8 cellular contexts compared by ENCODE assay signal in genomic region chr2:195660265-195660890, GRCh38. TPM values are rescaled to one million over a fixed set of nuclear protein-coding genes. Genes with fewer than 3 reads are reported as not detected.
DNase-seq lines count a peak whose midpoint lies in the region; ATAC-seq and TF ChIP-seq lines count a peak whose summit lies in the region.

No MANE protein-coding gene starts in this region.

- H3K27ac ChIP-seq in hepatocyte (peak overlapping the region; percentile 98), smooth muscle cell (ENCODE audit: low read depth) (peak overlapping the region; percentile 92)

- H3K4me3 ChIP-seq in LNCaP clone FGC (ENCODE audit: low read depth, low read length): peak overlapping the region; percentile 32; the same call in 1 of the 2 replicates
- H3K4me3 ChIP-seq in hepatocyte: peak overlapping the region; percentile 4
- H3K4me3 ChIP-seq in smooth muscle cell: peak overlapping the region; percentile 87

- no peaks in the 10 kb centered on the region for H3K9me3 ChIP-seq in hepatocyte (ENCODE audit: low read depth)
- H3K9me3 ChIP-seq in smooth muscle cell (replicated peaks; ENCODE audit: low read depth): no peaks in the 10 kb centered on the region

- H2AFZ ChIP-seq in hepatocyte: no peak overlapping the region
- H2AFZ ChIP-seq in smooth muscle cell (ENCODE audit: low read depth): no peak overlapping the region

- ATAC-seq in HG02852 (IDR thresholded peaks at IDR 0.05; ENCODE audit: unreplicated experiment): no peak
- no peak for ATAC-seq in HG03097 (IDR thresholded peaks at IDR 0.05; ENCODE audit: low FRiP score, unreplicated experiment)

- H3K36me3 ChIP-seq in hepatocyte (replicated peaks; ENCODE audit: insufficient read depth, low read depth) (no peaks in the 10 kb centered on the region), smooth muscle cell (ENCODE audit: low read depth) (no peaks in the 10 kb centered on the region)

- DNase-seq in ELR (ENCODE audit: low read depth) (peak; percentile 84), LNCaP clone FGC (ENCODE audit: low read depth) (no peak), SW 1271 (lab: John Stamatoyannopoulos, UW) (peak; percentile 39 to 71), hepatocyte (ENCODE audit: low spot score) (peak; percentile 87), smooth muscle cell (lab: John Stamatoyannopoulos, UW; ENCODE audit: unreplicated experiment) (peak; percentile 2)
- DNase-seq in activated naive CD8-positive, alpha-beta T cell treated with anti-CD3 and anti-CD28 coated beads, Interleukin-2, amount 50 U/mL, for 16 hours (ENCODE audit: low read depth, low spot score): peak; percentile 57

- H3K79me2 ChIP-seq in hepatocyte (peaks cover 77% of the 10 kb centered on the region), smooth muscle cell (ENCODE audit: low read depth) (peaks cover 79% of the 10 kb centered on the region)

- peak; percentile 59 for TF ChIP-seq CTCF in LNCaP clone FGC (IDR thresholded peaks at IDR 0.05; ENCODE audit: control insufficient read depth, extremely low read depth, insufficient read depth)
- TF ChIP-seq CTCF in hepatocyte (IDR thresholded peaks at IDR 0.05; ENCODE audit: poor library complexity): peak; percentile 93
- TF ChIP-seq CTCF in smooth muscle cell (IDR thresholded peaks at IDR 0.05; ENCODE audit: borderline replicate concordance, insufficient read depth, poor library complexity, severe bottlenecking): peak; percentile 83

- H3K9ac ChIP-seq in smooth muscle cell (ENCODE audit: low read depth): no peak overlapping the region

- H3K4me1 ChIP-seq in hepatocyte (ENCODE audit: insufficient read depth) (peaks cover 23% of the 10 kb centered on the region), smooth muscle cell (ENCODE audit: low read depth) (peaks cover 24% of the 10 kb centered on the region)

- no peaks in the 10 kb centered on the region for H3K9me2 ChIP-seq in hepatocyte (replicated peaks; ENCODE audit: insufficient read depth)

- peaks cover 20% of the 10 kb centered on the region for H4K20me1 ChIP-seq in hepatocyte (ENCODE audit: insufficient read depth, poor library complexity, severe bottlenecking)
- peaks cover 66% of the 10 kb centered on the region for H4K20me1 ChIP-seq in smooth muscle cell (ENCODE audit: low read depth)

- H3K27me3 ChIP-seq in hepatocyte: no peaks in the 10 kb centered on the region
- no peaks in the 10 kb centered on the region for H3K27me3 ChIP-seq in smooth muscle cell (ENCODE audit: low read depth)

- peak overlapping the region; percentile 75 for H3K4me2 ChIP-seq in hepatocyte
- peak overlapping the region; percentile 84 for H3K4me2 ChIP-seq in smooth muscle cell

- 42% methylated on average over 5 of the region's 5 CpGs for WGBS in hepatocyte (ENCODE audit: low lambda C conversion rate, missing lambda C conversion rate)
- 42% methylated on average over 5 of the region's 5 CpGs for WGBS in smooth muscle cell (ENCODE audit: low lambda C conversion rate)

- H3F3A ChIP-seq in smooth muscle cell (ENCODE audit: low read depth): no peaks in the 10 kb centered on the region

RNA-seq across cellular contexts. Expression of gene SLC39A10, which starts 3.4 kb away (rescaled TPM):
- total RNA-seq in hepatocyte (69.4 and 80.2 TPM in 2 replicates), smooth muscle cell (80.7 and 81.2 TPM in 2 replicates)
- polyA plus RNA-seq in hepatocyte (32.1 and 33.5 TPM in 2 replicates), smooth muscle cell (15.6 and 33.8 TPM in 2 replicates)

Comparison
In these comparisons a context has a peak if more than half of its experiments do, and no peak if none do; other contexts are left out.
1. H3K4me3 ChIP-seq: peak in every context shown above with its lines; median percentile 87 in smooth muscle cell; 32 in LNCaP clone FGC; 4 in hepatocyte.